ENCODE assay signal across 17 cellular contexts in the genomic region with DNA sequence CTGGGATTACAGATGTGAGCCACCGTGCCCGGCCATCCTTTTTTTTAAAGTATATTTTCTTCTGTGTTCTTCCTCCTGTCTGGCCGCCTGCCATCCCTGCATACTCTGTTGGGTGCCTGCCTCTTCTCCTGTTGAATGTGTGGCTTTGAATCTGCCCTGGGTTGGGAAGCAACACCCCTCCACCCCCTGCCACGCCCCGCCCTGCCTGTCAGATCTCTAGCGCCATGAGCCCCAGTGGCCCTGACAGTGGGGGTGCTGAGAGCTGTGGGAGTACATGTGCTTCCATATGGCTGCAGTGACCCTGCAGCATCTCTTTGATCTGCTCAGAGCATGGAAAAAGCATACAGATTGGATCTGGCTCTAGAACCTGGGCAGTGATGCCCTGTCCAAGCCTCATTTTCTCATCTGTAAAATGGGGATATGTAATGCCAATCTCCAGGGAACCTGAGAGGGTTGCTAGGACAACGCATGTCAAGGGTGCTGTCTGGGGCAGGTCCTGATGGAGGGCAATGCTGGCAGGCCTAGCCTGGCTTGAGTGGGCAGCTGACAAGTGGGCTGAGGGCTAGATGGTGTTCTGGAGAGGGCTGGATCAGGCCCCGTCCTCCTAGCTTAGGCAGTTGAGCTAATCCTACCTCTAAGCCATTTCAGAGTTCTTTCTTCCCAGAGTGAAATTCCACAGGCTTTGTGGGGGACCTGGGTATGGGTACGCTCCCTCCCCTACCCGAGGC. TPM values are rescaled to one million over a fixed set of nuclear protein-coding genes. Genes with fewer than 3 reads are reported as not detected.
A peak's percentile ranks its signal among the peaks of the same experiment; 100 is the strongest.
DNase-seq lines count a peak whose midpoint lies in the region; ATAC-seq and TF ChIP-seq lines count a peak whose summit lies in the region.
"Had no signal": no experiment of that assay in that cellular context is flagged by ENCODE, and none has a peak within 500 bp of the region (broad histone marks: within the 10 kb centered on the region; RNA-seq: fewer than 3 reads in every experiment).

No MANE protein-coding gene starts in this region.

- no peaks in the 10 kb centered on the region for H3K9me3 ChIP-seq in cardiac muscle cell (ENCODE audit: low read depth)
- H3K9me3 ChIP-seq in muscle layer of colon (ENCODE audit: low read length), result no peaks in the 10 kb centered on the region
- no peaks in the 10 kb centered on the region for H3K9me3 ChIP-seq in vagina
- H3K9me3 ChIP-seq: upper lobe of right lung had no signal

- DNase-seq in cardiac muscle cell (ENCODE audit: low read depth in 1 of 2, low spot score in 1 of 2), result no peak
- DNase-seq in left cardiac atrium, result no peak
- DNase-seq in coronary artery (ENCODE audit: low spot score), result peak; percentile 67
- DNase-seq in vagina (ENCODE audit: extremely low spot score in 2 of 2), result peak in 1 of 2 donors; percentile 46
- DNase-seq: central memory CD4-positive, alpha-beta T cell; NCI-H2081 treated with DMSO at 0.1 percent for 48 hours; stimulated activated CD4-positive, alpha-beta T cell treated with anti-CD3 and anti-CD28 coated beads, Interleukin-4, amount 100 ng/mL, for 4 hours; upper lobe of right lung had no signal

- no peak overlapping the region for H3K9ac ChIP-seq in muscle layer of colon (ENCODE audit: low read length)

- H3K4me3 ChIP-seq in cardiac muscle cell, result no peak overlapping the region
- H3K4me3 ChIP-seq in coronary artery, result no peak overlapping the region
- H3K4me3 ChIP-seq in muscle layer of colon (ENCODE audit: low read depth in 1 of 2, low read length in 2 of 2), result peak overlapping the region in 1 of 2 donors; percentile 9
- H3K4me3 ChIP-seq in vagina, result no peak overlapping the region
- H3K4me3 ChIP-seq: lung, upper lobe of right lung had no signal

- peaks cover 10% of the 10 kb centered on the region for H3K4me1 ChIP-seq in cardiac muscle cell (ENCODE audit: low read depth)
- H3K4me1 ChIP-seq in muscle layer of colon (ENCODE audit: insufficient read depth, low read length), result peaks cover 66% of the 10 kb centered on the region
- H3K4me1 ChIP-seq in vagina, result peaks cover 29% of the 10 kb centered on the region

- H3K36me3 ChIP-seq in cardiac muscle cell (no peaks in the 10 kb centered on the region), muscle layer of colon (ENCODE audit: insufficient read depth, low read length) (no peaks in the 10 kb centered on the region), vagina (no peaks in the 10 kb centered on the region)
- H3K36me3 ChIP-seq: upper lobe of right lung had no signal

- TF ChIP-seq POLR2A in vagina (IDR thresholded peaks at IDR 0.05), result no peak

- no peaks in the 10 kb centered on the region for H3K27me3 ChIP-seq in cardiac muscle cell
- H3K27me3 ChIP-seq in muscle layer of colon (ENCODE audit: control insufficient read depth in 1 of 2, insufficient read depth in 2 of 2, low read length in 2 of 2), result no peaks in the 10 kb centered on the region
- no peaks in the 10 kb centered on the region for H3K27me3 ChIP-seq in vagina
- H3K27me3 ChIP-seq: upper lobe of right lung had no signal

- peak overlapping the region; percentile 32 for H3K27ac ChIP-seq in cardiac muscle cell
- H3K27ac ChIP-seq in coronary artery, result peak overlapping the region in 1 of 2 donors; percentile 30
- H3K27ac ChIP-seq in muscle layer of colon (ENCODE audit: low read depth, low read length), result peak overlapping the region; percentile 35
- peak overlapping the region; percentile 28 for H3K27ac ChIP-seq in vagina
- H3K27ac ChIP-seq: upper lobe of right lung had no signal

- no peak for TF ChIP-seq CTCF in cardiac muscle cell (IDR thresholded peaks at IDR 0.05; ENCODE audit: low read depth, low read length)
- no peak for TF ChIP-seq CTCF in coronary artery (IDR thresholded peaks at IDR 0.05)
- TF ChIP-seq CTCF in vagina (IDR thresholded peaks at IDR 0.05), result no peak

- no peak for ATAC-seq in left cardiac atrium
- no peak for ATAC-seq in HG03175 (IDR thresholded peaks at IDR 0.05; ENCODE audit: unreplicated experiment)
- ATAC-seq in HG02678 (IDR thresholded peaks at IDR 0.05; ENCODE audit: unreplicated experiment), result no peak
- ATAC-seq in GM18870 (IDR thresholded peaks at IDR 0.05; ENCODE audit: unreplicated experiment), result no peak

- intact Hi-C loops in left cardiac atrium (cut with DNase I), result no loop called here
- intact Hi-C loops in vagina (cut with DNase I), result no loop called here

RNA-seq across cellular contexts. Expression of a gene that starts 23.9 kb away (rescaled TPM):
- total RNA-seq in cardiac muscle cell (1.5 and 3.3 TPM in 2 replicates), left cardiac atrium (1 to 10 TPM in 1 of 2 donors, not detected in 1; 1.0 TPM), vagina (1.2 TPM)
- 2.8 and 3.1 TPM in 2 replicates for polyA plus RNA-seq in cardiac muscle cell

RNA-seq across cellular contexts. Expression of a gene that starts 46.6 kb away (rescaled TPM):
- total RNA-seq in cardiac muscle cell (4.6 and 7.8 TPM in 2 replicates), left cardiac atrium (100 to 1,000 TPM; 431 to 706 TPM), vagina (not detected)
- polyA plus RNA-seq in cardiac muscle cell, result 8.1 and 17.4 TPM in 2 replicates
- total RNA-seq: frontal cortex, G401, neural crest cell, upper lobe of right lung had no signal
- polyA plus RNA-seq: IgD-negative memory B cell had no signal

RNA-seq across cellular contexts. Expression of a gene that starts 55.1 kb away (rescaled TPM):
- total RNA-seq in cardiac muscle cell (121 and 167 TPM in 2 replicates), left cardiac atrium (100 to 1,000 TPM; 200 to 270 TPM), vagina (173 TPM)
- 352 and 445 TPM in 2 replicates for polyA plus RNA-seq in cardiac muscle cell

Comparison
In these comparisons a context has a peak if more than half of its experiments do, and no peak if none do; other contexts are left out.
1. RNA of a gene that starts 46.6 kb away (total RNA-seq): 431 to 706 TPM in left cardiac atrium; 4.6 to 7.8 TPM in cardiac muscle cell and not detected in vagina (single experiment); every median in the first group is over 10 times any median in the second.